In genomic region chr2:111030271-111030891, GRCh38 we compare ENCODE assay signal across 10 cellular contexts.
DNase-seq lines count a peak whose midpoint lies in the region; ATAC-seq, FAIRE-seq and TF ChIP-seq lines count a peak whose summit lies in the region.
"Had no signal": no experiment of that assay in that cellular context is flagged by ENCODE, and none has a peak within 500 bp of the region (broad histone marks: within the 10 kb centered on the region; RNA-seq: fewer than 3 reads in every experiment).

No MANE protein-coding gene starts in this region.

- H3K36me3 ChIP-seq in OCI-LY3 (replicated peaks; ENCODE audit: low read depth, low read length) (no peaks in the 10 kb centered on the region), aorta (ENCODE audit: control insufficient read depth in 1 of 2, insufficient read depth in 2 of 2, low read length in 1 of 2) (no peaks in the 10 kb centered on the region)

- 88 to 91% methylated on average over 10 of the region's 10 CpGs for WGBS in aorta, 2 donors

- no peak for TF ChIP-seq CTCF in OCI-LY3 (IDR thresholded peaks at IDR 0.05; ENCODE audit: low read depth, low read length)
- no peak for TF ChIP-seq CTCF in osteocyte (IDR thresholded peaks at IDR 0.05)
- TF ChIP-seq CTCF in CD4-positive, alpha-beta T cell (IDR thresholded peaks at IDR 0.05), result no peak

- no peaks in the 10 kb centered on the region for H3K9me3 ChIP-seq in OCI-LY3 (ENCODE audit: insufficient read depth, low read length)
- no peaks in the 10 kb centered on the region for H3K9me3 ChIP-seq in CD4-positive, alpha-beta T cell (ENCODE audit: control insufficient read depth, low read length)
- peaks cover 1% of the 10 kb centered on the region for H3K9me3 ChIP-seq in aorta (ENCODE audit: control insufficient read depth, low read length)

- H3K4me1 ChIP-seq in OCI-LY3 (ENCODE audit: low read length), result peaks cover 16% of the 10 kb centered on the region
- no peaks in the 10 kb centered on the region for H3K4me1 ChIP-seq in aorta (ENCODE audit: control insufficient read depth in 1 of 2, insufficient read depth in 2 of 2, low read length in 2 of 2)

- H3K79me2 ChIP-seq in OCI-LY3 (ENCODE audit: low read length), result no peaks in the 10 kb centered on the region

- peak; percentile 72 for ATAC-seq in HG02623 (IDR thresholded peaks at IDR 0.05; ENCODE audit: unreplicated experiment)
- ATAC-seq in CD4-positive, alpha-beta T cell (ENCODE audit: poor library complexity), result no peak
- no peak for ATAC-seq in aorta (ENCODE audit: low FRiP score)

- H3K9ac ChIP-seq in OCI-LY3 (ENCODE audit: low read length), result no peak overlapping the region

- no peak overlapping the region for H3K27ac Mint-ChIP-seq in osteocyte (ENCODE audit: unreplicated experiment)
- no peak overlapping the region for H3K27ac Mint-ChIP-seq in CD4-positive, alpha-beta T cell
- H3K27ac Mint-ChIP-seq: activated B cell treated with CpG ODN at 0.5 μM for 24 hours had no signal

- H4K20me1 ChIP-seq in OCI-LY3 (ENCODE audit: insufficient read depth, low read length), result peaks cover 48% of the 10 kb centered on the region

- H3K27me3 Mint-ChIP-seq in osteocyte (ENCODE audit: unreplicated experiment), result peaks cover 70% of the 10 kb centered on the region
- peaks cover 6% of the 10 kb centered on the region for H3K27me3 Mint-ChIP-seq in CD4-positive, alpha-beta T cell

- no peak overlapping the region for H3K27ac ChIP-seq in OCI-LY3 (ENCODE audit: low read length)
- no peak overlapping the region for H3K27ac ChIP-seq in CD4-positive, alpha-beta T cell (ENCODE audit: low read depth, low read length)
- H3K27ac ChIP-seq in aorta (ENCODE audit: low read depth in 1 of 2, low read length in 2 of 2), result no peak overlapping the region

- peaks cover 3% of the 10 kb centered on the region for H3K9me3 Mint-ChIP-seq in osteocyte (ENCODE audit: unreplicated experiment)
- H3K9me3 Mint-ChIP-seq in CD4-positive, alpha-beta T cell, result peaks cover 5% of the 10 kb centered on the region
- H3K9me3 Mint-ChIP-seq: activated B cell treated with CpG ODN at 0.5 μM for 24 hours had no signal

- POLR2A ChIA-PET in CD4-positive, alpha-beta T cell (lab: Charles Lee), result no interaction called here

- CTCF ChIA-PET in CD4-positive, alpha-beta T cell (lab: Charles Lee), result interaction anchor here (0.6 kb wide), 1 partner anchor 17 kb away, joined by 3 read pairs; no protein-coding TSS in a partner anchor

- no peak overlapping the region for H3K4me3 ChIP-seq in OCI-LY3 (ENCODE audit: low read length)
- no peak overlapping the region for H3K4me3 ChIP-seq in aorta (ENCODE audit: low read length in 2 of 2)

- peak; percentile 36 for DNase-seq in GM19239 (ENCODE audit: insufficient read length, low spot score)
- DNase-seq in osteocyte (ENCODE audit: extremely low spot score, unreplicated experiment), result peak; percentile 49
- DNase-seq in hippocampal formation (lab: John Stamatoyannopoulos, UW), result no peak
- DNase-seq in CD4-positive, alpha-beta T cell, result no peak
- no peak for DNase-seq in aorta
- DNase-seq in OCI-M1 (lab: John Stamatoyannopoulos, UW), result no peak
- DNase-seq: activated B cell treated with CpG ODN at 0.5 μM for 24 hours had no signal

- intact Hi-C loops in CD4-positive, alpha-beta T cell (cut with DNase I, micrococcal nuclease), result no loop called here
- intact Hi-C loops in aorta (cut with DNase I), result no loop called here

- H3K4me3 Mint-ChIP-seq in osteocyte (ENCODE audit: unreplicated experiment), result no peak overlapping the region
- no peak overlapping the region for H3K4me3 Mint-ChIP-seq in CD4-positive, alpha-beta T cell
- H3K4me3 Mint-ChIP-seq: activated B cell treated with CpG ODN at 0.5 μM for 24 hours had no signal

- no peak overlapping the region for H2AFZ ChIP-seq in OCI-LY3 (ENCODE audit: low read depth, low read length)

- peaks cover 91% of the 10 kb centered on the region for H3K27me3 ChIP-seq in OCI-LY3 (ENCODE audit: low read depth, low read length)
- no peaks in the 10 kb centered on the region for H3K27me3 ChIP-seq in CD4-positive, alpha-beta T cell (ENCODE audit: control insufficient read depth, insufficient read depth, low read length)
- H3K27me3 ChIP-seq in aorta (ENCODE audit: control insufficient read depth in 1 of 2, insufficient read depth in 2 of 2, low read length in 1 of 2), result no peaks in the 10 kb centered on the region

- peak overlapping the region; percentile 32 for H3K4me2 ChIP-seq in OCI-LY3 (ENCODE audit: low read length)

- peak; percentile 92 for FAIRE-seq in GM19239 (lab: Jason Lieb, UNC)
- FAIRE-seq: H54 had no signal

- no peaks in the 10 kb centered on the region for H3K36me3 Mint-ChIP-seq in osteocyte (ENCODE audit: unreplicated experiment)
- no peaks in the 10 kb centered on the region for H3K36me3 Mint-ChIP-seq in CD4-positive, alpha-beta T cell (ENCODE audit: low read depth)

- H3K4me1 Mint-ChIP-seq in osteocyte (ENCODE audit: unreplicated experiment), result no peaks in the 10 kb centered on the region
- no peaks in the 10 kb centered on the region for H3K4me1 Mint-ChIP-seq in CD4-positive, alpha-beta T cell (ENCODE audit: low read depth)

Comparison
In these comparisons a context has a peak if more than half of its experiments do, and no peak if none do; other contexts are left out.
1. DNase-seq: peak in GM19239 (single experiment) and osteocyte (single experiment); none in hippocampal formation (0 of 2), CD4-positive, alpha-beta T cell (0 of 10), aorta (0 of 2) and OCI-M1 (single experiment).